12 cellular contexts compared by ENCODE assay signal in genomic region chr16:17238285-17239028, GRCh38.
DNase-seq lines count a peak whose midpoint lies in the region; ATAC-seq and TF ChIP-seq lines count a peak whose summit lies in the region.
"Had no signal": no experiment of that assay in that cellular context is flagged by ENCODE, and none has a peak within 500 bp of the region (broad histone marks: within the 10 kb centered on the region; RNA-seq: fewer than 3 reads in every experiment).

No MANE protein-coding gene starts in this region.

- CTCF ChIA-PET in activated naive CD4-positive, alpha-beta T cell treated with anti-CD3 and anti-CD28 coated beads for 36 hours (lab: Charles Lee): interaction anchor here (0.5 to 0.6 kb wide), 2 partner anchors 83 to 376 kb away, joined by 3 read pairs; no protein-coding TSS in a partner anchor
- CTCF ChIA-PET in activated naive CD4-positive, alpha-beta T cell treated with anti-CD3 and anti-CD28 coated beads, Interleukin-2, amount 10 ng/mL, durations not matched to agents 7 days and 5 days (lab: Charles Lee): interaction anchor here (1.0 kb wide), 1 partner anchor 340 kb away, joined by 3 read pairs; no protein-coding TSS in a partner anchor

- H3K27ac Mint-ChIP-seq in activated naive CD4-positive, alpha-beta T cell treated with anti-CD3 and anti-CD28 coated beads for 36 hours: no peak overlapping the region
- no peak overlapping the region for H3K27ac Mint-ChIP-seq in activated naive CD4-positive, alpha-beta T cell treated with anti-CD3 and anti-CD28 coated beads, Interleukin-2, amount 10 ng/mL, durations not matched to agents 7 days and 5 days
- H3K27ac Mint-ChIP-seq in activated T-helper 2 cell treated with anti-CD3 and anti-CD28 coated beads, Interferon-gamma antibody, Interleukin-2, Interleukin-4, amounts not matched to agents 10 μg/mL and 5 μg/mL and 100 μg/mL, durations not matched to agents 14 hours and 24 hours and 36 hours: peak overlapping the region; percentile 28
- H3K27ac Mint-ChIP-seq in stimulated activated effector memory CD8-positive, alpha-beta T cell treated with anti-CD3 and anti-CD28 coated beads, Interleukin-12 subunit alpha, Interleukin-12 subunit beta, amount 100 ng/mL, for 72 hours: peak overlapping the region; percentile 35

- intact Hi-C loops in activated naive CD4-positive, alpha-beta T cell treated with anti-CD3 and anti-CD28 coated beads for 36 hours (cut with micrococcal nuclease): no loop called here
- intact Hi-C loops in activated T-helper 2 cell treated with anti-CD3 and anti-CD28 coated beads, Interferon-gamma antibody, Interleukin-2, Interleukin-4, amounts not matched to agents 10 μg/mL and 5 μg/mL and 100 μg/mL, durations not matched to agents 14 hours and 24 hours and 36 hours (cut with micrococcal nuclease): loop anchor here (1.0 to 2.0 kb wide), 2 partner anchors 105 to 236 kb away; no protein-coding TSS in a partner anchor
- intact Hi-C loops in lower leg skin (cut with DNase I; ENCODE audit: low total_unique reads): no loop called here

- no peaks in the 10 kb centered on the region for H3K27me3 ChIP-seq in MG63

- DNase-seq in activated naive CD4-positive, alpha-beta T cell treated with anti-CD3 and anti-CD28 coated beads for 36 hours: peak; percentile 21
- DNase-seq in activated naive CD4-positive, alpha-beta T cell treated with anti-CD3 and anti-CD28 coated beads, Interleukin-2, amount 10 ng/mL, durations not matched to agents 7 days and 5 days: no peak
- DNase-seq in MG63 (peak; percentile 37), dermis blood vessel endothelial cell (no peak), lower leg skin (ENCODE audit: low spot score in 2 of 2) (no peak)
- peak; percentile 15 for DNase-seq in activated T-helper 2 cell treated with anti-CD3 and anti-CD28 coated beads, Interferon-gamma antibody, Interleukin-2, Interleukin-4, amounts not matched to agents 10 μg/mL and 5 μg/mL and 100 μg/mL, durations not matched to agents 14 hours and 24 hours and 36 hours (ENCODE audit: low spot score)
- DNase-seq in stimulated activated effector memory CD8-positive, alpha-beta T cell treated with anti-CD3 and anti-CD28 coated beads, Interleukin-12 subunit alpha, Interleukin-12 subunit beta, amount 100 ng/mL, for 72 hours (ENCODE audit: low spot score in 2 of 2): peak; percentile 20 to 80
- DNase-seq: DND-41, IMR-90, NCI-H146, NCI-H748 treated with DMSO at 0.1 percent for 48 hours had no signal

- no peak overlapping the region for H3K4me3 ChIP-seq in MG63
- no peak overlapping the region for H3K4me3 ChIP-seq in lower leg skin (ENCODE audit: low read depth, poor library complexity, severe bottlenecking)

- no peak for TF ChIP-seq POLR2A in lower leg skin (IDR thresholded peaks at IDR 0.05)

- ATAC-seq in stimulated activated effector memory CD8-positive, alpha-beta T cell treated with anti-CD3 and anti-CD28 coated beads, Interleukin-12 subunit alpha, Interleukin-12 subunit beta, amount 100 ng/mL, for 72 hours: peak; percentile 93
- no peak for ATAC-seq in HG02840 (IDR thresholded peaks at IDR 0.05; ENCODE audit: low FRiP score, unreplicated experiment)

- peaks cover 2% of the 10 kb centered on the region for H3K36me3 Mint-ChIP-seq in activated naive CD4-positive, alpha-beta T cell treated with anti-CD3 and anti-CD28 coated beads for 36 hours (ENCODE audit: low read depth)
- peaks cover 38% of the 10 kb centered on the region for H3K36me3 Mint-ChIP-seq in activated naive CD4-positive, alpha-beta T cell treated with anti-CD3 and anti-CD28 coated beads, Interleukin-2, amount 10 ng/mL, durations not matched to agents 7 days and 5 days
- peaks cover 23% of the 10 kb centered on the region for H3K36me3 Mint-ChIP-seq in activated T-helper 2 cell treated with anti-CD3 and anti-CD28 coated beads, Interferon-gamma antibody, Interleukin-2, Interleukin-4, amounts not matched to agents 10 μg/mL and 5 μg/mL and 100 μg/mL, durations not matched to agents 14 hours and 24 hours and 36 hours (ENCODE audit: low read depth)
- no peaks in the 10 kb centered on the region for H3K36me3 Mint-ChIP-seq in stimulated activated effector memory CD8-positive, alpha-beta T cell treated with anti-CD3 and anti-CD28 coated beads, Interleukin-12 subunit alpha, Interleukin-12 subunit beta, amount 100 ng/mL, for 72 hours

- H3K36me3 ChIP-seq in MG63: peaks cover 9% of the 10 kb centered on the region

- WGBS in lower leg skin, 2 donors: 78 to 86% methylated on average over 8 of the region's 8 CpGs

- H3K27me3 Mint-ChIP-seq in activated naive CD4-positive, alpha-beta T cell treated with anti-CD3 and anti-CD28 coated beads for 36 hours (ENCODE audit: low read depth): no peaks in the 10 kb centered on the region
- H3K27me3 Mint-ChIP-seq in activated naive CD4-positive, alpha-beta T cell treated with anti-CD3 and anti-CD28 coated beads, Interleukin-2, amount 10 ng/mL, durations not matched to agents 7 days and 5 days: no peaks in the 10 kb centered on the region
- H3K27me3 Mint-ChIP-seq in activated T-helper 2 cell treated with anti-CD3 and anti-CD28 coated beads, Interferon-gamma antibody, Interleukin-2, Interleukin-4, amounts not matched to agents 10 μg/mL and 5 μg/mL and 100 μg/mL, durations not matched to agents 14 hours and 24 hours and 36 hours (ENCODE audit: low read depth): no peaks in the 10 kb centered on the region

- H3K4me3 Mint-ChIP-seq in activated naive CD4-positive, alpha-beta T cell treated with anti-CD3 and anti-CD28 coated beads for 36 hours: no peak overlapping the region
- H3K4me3 Mint-ChIP-seq in activated naive CD4-positive, alpha-beta T cell treated with anti-CD3 and anti-CD28 coated beads, Interleukin-2, amount 10 ng/mL, durations not matched to agents 7 days and 5 days: no peak overlapping the region
- no peak overlapping the region for H3K4me3 Mint-ChIP-seq in activated T-helper 2 cell treated with anti-CD3 and anti-CD28 coated beads, Interferon-gamma antibody, Interleukin-2, Interleukin-4, amounts not matched to agents 10 μg/mL and 5 μg/mL and 100 μg/mL, durations not matched to agents 14 hours and 24 hours and 36 hours (ENCODE audit: low read depth)
- peak overlapping the region; percentile 1 for H3K4me3 Mint-ChIP-seq in stimulated activated effector memory CD8-positive, alpha-beta T cell treated with anti-CD3 and anti-CD28 coated beads, Interleukin-12 subunit alpha, Interleukin-12 subunit beta, amount 100 ng/mL, for 72 hours

- H3K9me3 ChIP-seq in MG63: no peaks in the 10 kb centered on the region

- no peak for TF ChIP-seq CTCF in lower leg skin (IDR thresholded peaks at IDR 0.05)

- peaks cover 22% of the 10 kb centered on the region for H3K4me1 Mint-ChIP-seq in activated naive CD4-positive, alpha-beta T cell treated with anti-CD3 and anti-CD28 coated beads for 36 hours (ENCODE audit: low read depth)
- peaks cover 30% of the 10 kb centered on the region for H3K4me1 Mint-ChIP-seq in activated naive CD4-positive, alpha-beta T cell treated with anti-CD3 and anti-CD28 coated beads, Interleukin-2, amount 10 ng/mL, durations not matched to agents 7 days and 5 days
- H3K4me1 Mint-ChIP-seq in activated T-helper 2 cell treated with anti-CD3 and anti-CD28 coated beads, Interferon-gamma antibody, Interleukin-2, Interleukin-4, amounts not matched to agents 10 μg/mL and 5 μg/mL and 100 μg/mL, durations not matched to agents 14 hours and 24 hours and 36 hours (ENCODE audit: low read depth): peaks cover 23% of the 10 kb centered on the region
- H3K4me1 Mint-ChIP-seq in stimulated activated effector memory CD8-positive, alpha-beta T cell treated with anti-CD3 and anti-CD28 coated beads, Interleukin-12 subunit alpha, Interleukin-12 subunit beta, amount 100 ng/mL, for 72 hours: peaks cover 35% of the 10 kb centered on the region

- H3K9me3 Mint-ChIP-seq in activated naive CD4-positive, alpha-beta T cell treated with anti-CD3 and anti-CD28 coated beads for 36 hours: no peaks in the 10 kb centered on the region
- peaks cover 1% of the 10 kb centered on the region for H3K9me3 Mint-ChIP-seq in activated naive CD4-positive, alpha-beta T cell treated with anti-CD3 and anti-CD28 coated beads, Interleukin-2, amount 10 ng/mL, durations not matched to agents 7 days and 5 days
- no peaks in the 10 kb centered on the region for H3K9me3 Mint-ChIP-seq in activated T-helper 2 cell treated with anti-CD3 and anti-CD28 coated beads, Interferon-gamma antibody, Interleukin-2, Interleukin-4, amounts not matched to agents 10 μg/mL and 5 μg/mL and 100 μg/mL, durations not matched to agents 14 hours and 24 hours and 36 hours
- peaks cover 3% of the 10 kb centered on the region for H3K9me3 Mint-ChIP-seq in stimulated activated effector memory CD8-positive, alpha-beta T cell treated with anti-CD3 and anti-CD28 coated beads, Interleukin-12 subunit alpha, Interleukin-12 subunit beta, amount 100 ng/mL, for 72 hours

Comparison
In these comparisons a context has a peak if more than half of its experiments do, and no peak if none do; other contexts are left out.
1. DNase-seq: peak in activated naive CD4-positive, alpha-beta T cell treated with anti-CD3 and anti-CD28 coated beads for 36 hours (single experiment), MG63 (single experiment), activated T-helper 2 cell treated with anti-CD3 and anti-CD28 coated beads, Interferon-gamma antibody, Interleukin-2, Interleukin-4, amounts not matched to agents 10 μg/mL and 5 μg/mL and 100 μg/mL, durations not matched to agents 14 hours and 24 hours and 36 hours (single experiment) and stimulated activated effector memory CD8-positive, alpha-beta T cell treated with anti-CD3 and anti-CD28 coated beads, Interleukin-12 subunit alpha, Interleukin-12 subunit beta, amount 100 ng/mL, for 72 hours (2 of 2); none in activated naive CD4-positive, alpha-beta T cell treated with anti-CD3 and anti-CD28 coated beads, Interleukin-2, amount 10 ng/mL, durations not matched to agents 7 days and 5 days (single experiment), dermis blood vessel endothelial cell (single experiment) and lower leg skin (0 of 2).
2. H3K27ac Mint-ChIP-seq: peak in activated T-helper 2 cell treated with anti-CD3 and anti-CD28 coated beads, Interferon-gamma antibody, Interleukin-2, Interleukin-4, amounts not matched to agents 10 μg/mL and 5 μg/mL and 100 μg/mL, durations not matched to agents 14 hours and 24 hours and 36 hours (single experiment) and stimulated activated effector memory CD8-positive, alpha-beta T cell treated with anti-CD3 and anti-CD28 coated beads, Interleukin-12 subunit alpha, Interleukin-12 subunit beta, amount 100 ng/mL, for 72 hours (single experiment); none in activated naive CD4-positive, alpha-beta T cell treated with anti-CD3 and anti-CD28 coated beads for 36 hours (single experiment) and activated naive CD4-positive, alpha-beta T cell treated with anti-CD3 and anti-CD28 coated beads, Interleukin-2, amount 10 ng/mL, durations not matched to agents 7 days and 5 days (single experiment).